ENCODE assay signal across 8 cellular contexts in the genomic region with DNA sequence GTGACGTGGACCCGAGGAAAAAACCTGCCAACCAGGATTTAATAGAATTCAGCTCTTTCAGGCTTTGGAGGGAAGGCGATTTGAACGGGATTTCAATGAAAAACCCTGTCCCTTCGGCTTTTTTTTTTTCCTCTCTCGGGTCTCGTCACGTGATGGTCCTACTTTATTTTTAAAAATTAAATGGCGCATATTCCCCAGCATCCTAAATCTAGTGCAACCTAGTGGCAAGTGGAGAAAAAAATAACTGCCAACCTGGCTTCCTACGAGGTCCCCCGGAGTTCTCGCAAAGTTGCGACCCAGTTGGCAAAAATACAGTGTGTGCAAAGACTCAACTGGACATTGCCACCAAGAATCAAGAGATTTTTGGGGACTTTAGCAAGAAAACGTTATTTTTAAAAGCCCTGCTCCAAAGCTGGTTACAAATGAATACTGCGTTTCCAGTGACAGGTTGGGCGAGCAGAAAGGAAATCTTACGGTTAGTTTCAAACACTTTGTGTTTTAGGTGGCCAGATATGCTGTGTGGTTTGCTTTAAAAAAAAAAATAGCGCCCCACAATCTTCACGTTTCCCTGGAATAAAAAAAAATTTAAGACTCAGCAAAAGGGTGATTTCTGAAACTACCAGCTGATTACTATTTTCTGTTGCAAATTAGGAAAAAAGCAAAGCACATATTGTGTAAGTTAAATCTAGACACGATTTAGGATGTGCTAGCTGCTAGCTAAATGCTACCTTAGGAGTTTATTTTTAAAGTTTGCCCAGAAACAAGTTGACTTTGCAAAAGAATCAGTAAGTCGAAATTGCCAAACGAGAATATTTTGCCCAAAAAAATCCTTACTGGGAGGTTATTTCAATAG. TPM values are rescaled to one million over a fixed set of nuclear protein-coding genes. Genes with fewer than 3 reads are reported as not detected.
DNase-seq lines count a peak whose midpoint lies in the region; ATAC-seq and TF ChIP-seq lines count a peak whose summit lies in the region.

No MANE protein-coding gene starts in this region.

- peak overlapping the region; percentile 93 for H3K4me3 Mint-ChIP-seq in T-helper 2 cell treated with Interferon-gamma antibody and Interleukin-4, amounts not matched to agents 5 μg/mL and 100 μg/mL, for 36 hours

- H3K36me3 Mint-ChIP-seq in T-helper 2 cell treated with Interferon-gamma antibody and Interleukin-4, amounts not matched to agents 5 μg/mL and 100 μg/mL, for 36 hours (ENCODE audit: low read depth), result peaks cover 11% of the 10 kb centered on the region

- TF ChIP-seq CTCF in GM13976 (IDR thresholded peaks at IDR 0.05; ENCODE audit: borderline replicate concordance, control extremely low read depth, extremely low read depth, insufficient read depth, missing control alignments) (peak; percentile 19), colonic mucosa (IDR thresholded peaks at IDR 0.05) (peak; percentile 41), left lung (IDR thresholded peaks at IDR 0.05) (peak in 1 of 2 donors; percentile 42)

- ATAC-seq in left lung (peak; percentile 69), HG03196 (IDR thresholded peaks at IDR 0.05; ENCODE audit: unreplicated experiment) (no peak)

- H3K27ac ChIP-seq in colonic mucosa (peak overlapping the region; percentile 96), left lung (peak overlapping the region; percentile 97 to 98)

- H3K4me1 ChIP-seq in colonic mucosa, result peaks cover 6% of the 10 kb centered on the region
- H3K4me1 ChIP-seq in left lung, result peaks cover 9 to 46% of the 10 kb centered on the region in 2 donors

- in situ Hi-C loops in GM13976 (cut with MboI; ENCODE audit: low sequenced_read_pairs, unreplicated experiment), result no loop called here

- H3K4me3 ChIP-seq in colonic mucosa (peak overlapping the region; percentile 84), left lung (peak overlapping the region; percentile 69 to 95)

- H3K9ac ChIP-seq in colonic mucosa (ENCODE audit: low read depth in 2 of 2, low read length in 2 of 2), result peak overlapping the region; percentile 73 to 96

- H3K36me3 ChIP-seq in colonic mucosa (no peaks in the 10 kb centered on the region), left lung (peaks cover 0 to 5% of the 10 kb centered on the region in 2 donors)

- peaks cover 42% of the 10 kb centered on the region for H3K4me1 Mint-ChIP-seq in T-helper 2 cell treated with Interferon-gamma antibody and Interleukin-4, amounts not matched to agents 5 μg/mL and 100 μg/mL, for 36 hours (ENCODE audit: low read depth)

- no peaks in the 10 kb centered on the region for H3K27me3 Mint-ChIP-seq in T-helper 2 cell treated with Interferon-gamma antibody and Interleukin-4, amounts not matched to agents 5 μg/mL and 100 μg/mL, for 36 hours (ENCODE audit: low read depth)

- H3K9me3 Mint-ChIP-seq in T-helper 2 cell treated with Interferon-gamma antibody and Interleukin-4, amounts not matched to agents 5 μg/mL and 100 μg/mL, for 36 hours, result no peaks in the 10 kb centered on the region

- H3K27ac Mint-ChIP-seq in T-helper 2 cell treated with Interferon-gamma antibody and Interleukin-4, amounts not matched to agents 5 μg/mL and 100 μg/mL, for 36 hours, result peak overlapping the region; percentile 96

- H3K27me3 ChIP-seq in colonic mucosa (no peaks in the 10 kb centered on the region), left lung (no peaks in the 10 kb centered on the region)

- H3K9me3 ChIP-seq in colonic mucosa, result no peaks in the 10 kb centered on the region
- H3K9me3 ChIP-seq in left lung, result no peaks in the 10 kb centered on the region

- intact Hi-C loops in colonic mucosa (cut with DNase I) (no loop called here), left lung (cut with DNase I) (no loop called here)

- DNase-seq in AG08396 (ENCODE audit: low spot score), result peak; percentile 44
- no peak for DNase-seq in GM13976 (ENCODE audit: low spot score)
- DNase-seq in NCI-H1436 treated with DMSO at 0.1 percent for 48 hours (lab: John Stamatoyannopoulos, UW), result peak; percentile 6
- DNase-seq in T-helper 2 cell treated with Interferon-gamma antibody and Interleukin-4, amounts not matched to agents 5 μg/mL and 100 μg/mL, for 36 hours (ENCODE audit: low spot score), result no peak
- peak; percentile 39 for DNase-seq in colonic mucosa
- DNase-seq in left lung, result no peak
- peak; percentile 36 for DNase-seq in superior temporal gyrus (ENCODE audit: extremely low spot score)

RNA-seq across cellular contexts. Expression of a gene that starts 0.7 kb away (rescaled TPM):
- total RNA-seq in colonic mucosa (10 to 100 TPM; 53.0 to 71.6 TPM), left lung (10 to 100 TPM; 72.3 to 86.1 TPM)

RNA-seq across cellular contexts. Expression of a gene that starts 6.4 kb away (rescaled TPM):
- total RNA-seq in colonic mucosa (10 to 100 TPM; 38.5 to 50.3 TPM), left lung (10 to 100 TPM; 37.1 to 37.6 TPM)

Comparison
In these comparisons a context has a peak if more than half of its experiments do, and no peak if none do; other contexts are left out.
1. DNase-seq: peak in AG08396 (single experiment), NCI-H1436 treated with DMSO at 0.1 percent for 48 hours (single experiment), colonic mucosa (single experiment) and superior temporal gyrus (single experiment); none in GM13976 (single experiment), T-helper 2 cell treated with Interferon-gamma antibody and Interleukin-4, amounts not matched to agents 5 μg/mL and 100 μg/mL, for 36 hours (single experiment) and left lung (0 of 2).